Comparison of ENCODE assay signal across 30 cellular contexts in genomic region chr5:180621311-180621710, GRCh38. TPM values are rescaled to one million over a fixed set of nuclear protein-coding genes. Genes with fewer than 3 reads are reported as not detected.
"Had no signal": no experiment of that assay in that cellular context is flagged by ENCODE, and none has a peak within 500 bp of the region (broad histone marks: within the 10 kb centered on the region; RNA-seq: fewer than 3 reads in every experiment).

No MANE protein-coding gene starts in this region.

- DNase-seq: colonic mucosa; cortex of kidney; effector CD8-positive, alpha-beta T cell; effector memory CD8-positive, alpha-beta T cell; endodermal cell; erythroblast; esophagus squamous epithelium; foreskin fibroblast; foreskin melanocyte; gastrocnemius medialis; glutamatergic neuron; head of caudate nucleus; heart right ventricle; hippocampal formation; immature natural killer cell; islet precursor cell; kidney; kidney glomerular epithelial cell; left colon; left ventricle myocardium superior; lower lobe of right lung; mesenchymal stem cell; mucosa of descending colon had no signal

- H3K27me3 ChIP-seq: colonic mucosa had no signal

- ATAC-seq: effector memory CD8-positive, alpha-beta T cell; esophagus mucosa; gastrocnemius medialis; heart right ventricle; left colon; left lobe of liver; left ventricle myocardium superior; lower lobe of right lung; mucosa of descending colon had no signal

- H3K27me3 Mint-ChIP-seq: effector memory CD8-positive, alpha-beta T cell had no signal

- H3K4me1 ChIP-seq: colonic mucosa, gastrocnemius medialis had no signal

- H3K27ac Mint-ChIP-seq: dendritic cell treated with granulocyte-macrophage colony-stimulating factor and Interleukin-4, amounts not matched to agents 40 ng/mL and 50 ng/mL, for 4 days; endodermal cell; immature natural killer cell; mesothelial cell of epicardium had no signal

- H3K9me3 ChIP-seq: colonic mucosa, esophagus squamous epithelium, gastrocnemius medialis, heart right ventricle, lower lobe of right lung, mucosa of descending colon had no signal

- H3K9me3 Mint-ChIP-seq: dendritic cell treated with granulocyte-macrophage colony-stimulating factor and Interleukin-4, amounts not matched to agents 40 ng/mL and 50 ng/mL, for 4 days; effector memory CD8-positive, alpha-beta T cell; endodermal cell; immature natural killer cell; mesothelial cell of epicardium had no signal

- H3K4me3 ChIP-seq: colonic mucosa, esophagus squamous epithelium, gastrocnemius medialis, heart right ventricle, lower lobe of right lung, mucosa of descending colon had no signal

- H3K36me3 ChIP-seq: colonic mucosa, esophagus squamous epithelium, gastrocnemius medialis, lower lobe of right lung had no signal

- H3K4me3 Mint-ChIP-seq: dendritic cell treated with granulocyte-macrophage colony-stimulating factor and Interleukin-4, amounts not matched to agents 40 ng/mL and 50 ng/mL, for 4 days; effector memory CD8-positive, alpha-beta T cell; endodermal cell; immature natural killer cell; mesothelial cell of epicardium had no signal

- H3K27ac ChIP-seq: colonic mucosa, epithelial cell of prostate, esophagus squamous epithelium, gastrocnemius medialis, heart right ventricle, lower lobe of right lung had no signal

- H3K36me3 Mint-ChIP-seq: immature natural killer cell, mesothelial cell of epicardium had no signal

RNA-seq across cellular contexts. Expression of gene SCGB3A1, which starts 30.0 kb away (rescaled TPM):
- total RNA-seq: gastrocnemius medialis, glomerular endothelial cell, left colon, left ventricle myocardium superior, mucosa of descending colon, myocyte had no signal
